7 cellular contexts compared by ENCODE assay signal in the genomic region with DNA sequence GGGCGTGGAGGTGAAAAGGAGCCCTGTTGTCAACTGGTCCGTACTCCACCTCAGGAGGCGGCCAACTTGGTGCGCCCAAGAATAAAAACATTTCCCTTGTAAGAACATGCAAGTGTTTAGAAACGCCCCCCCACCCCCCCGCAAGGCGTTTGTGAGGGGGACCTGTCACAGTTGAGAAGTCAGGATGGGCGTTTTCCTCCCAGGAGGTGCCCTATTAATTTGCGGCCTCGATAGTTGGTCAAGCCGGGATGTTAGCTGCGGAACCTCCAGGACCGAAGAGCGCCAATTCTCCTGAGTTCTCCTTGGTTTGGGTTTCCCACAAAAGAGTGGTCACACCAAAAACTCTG. TPM values are rescaled to one million over a fixed set of nuclear protein-coding genes. Genes with fewer than 3 reads are reported as not detected.
DNase-seq lines count a peak whose midpoint lies in the region; ATAC-seq and TF ChIP-seq lines count a peak whose summit lies in the region.

No MANE protein-coding gene starts in this region.

- peak; percentile 72 for DNase-seq in activated CD4-positive, alpha-beta memory T cell treated with anti-CD3 and anti-CD28 coated beads, Interleukin-2, amount 10 ng/mL, durations not matched to agents 7 days and 5 days
- DNase-seq in epithelial cell of prostate (ENCODE audit: low read depth, low spot score) (no peak), type B pancreatic cell (ENCODE audit: extremely low spot score, unreplicated experiment) (no peak), NCI-H2196 (lab: John Stamatoyannopoulos, UW; ENCODE audit: unreplicated experiment) (no peak)

- peak overlapping the region; percentile 94 for H3K4me3 ChIP-seq in neuron (ENCODE audit: low read length)

- H3K9me3 ChIP-seq in neuron (ENCODE audit: low read length) = no peaks in the 10 kb centered on the region

- ATAC-seq in GM19455 (IDR thresholded peaks at IDR 0.05; ENCODE audit: unreplicated experiment) (peak; percentile 2), HG03442 (IDR thresholded peaks at IDR 0.05; ENCODE audit: unreplicated experiment) (peak; percentile 0)

- H3K27ac ChIP-seq in epithelial cell of prostate = peak overlapping the region; percentile 79

- H3K27me3 Mint-ChIP-seq in activated CD4-positive, alpha-beta memory T cell treated with anti-CD3 and anti-CD28 coated beads, Interleukin-2, amount 10 ng/mL, durations not matched to agents 7 days and 5 days = no peaks in the 10 kb centered on the region
- no peaks in the 10 kb centered on the region for H3K27me3 Mint-ChIP-seq in type B pancreatic cell

- H3K4me1 ChIP-seq in neuron (ENCODE audit: insufficient read depth, low read length) = peaks cover 7% of the 10 kb centered on the region

- H3K27ac Mint-ChIP-seq in activated CD4-positive, alpha-beta memory T cell treated with anti-CD3 and anti-CD28 coated beads, Interleukin-2, amount 10 ng/mL, durations not matched to agents 7 days and 5 days = peak overlapping the region; percentile 97
- peak overlapping the region; percentile 96 for H3K27ac Mint-ChIP-seq in type B pancreatic cell

- peak overlapping the region; percentile 98 for H2AFZ ChIP-seq in neuron (ENCODE audit: low read depth, low read length)

- H3K36me3 Mint-ChIP-seq in activated CD4-positive, alpha-beta memory T cell treated with anti-CD3 and anti-CD28 coated beads, Interleukin-2, amount 10 ng/mL, durations not matched to agents 7 days and 5 days (ENCODE audit: low read depth) = peaks cover 25% of the 10 kb centered on the region
- H3K36me3 Mint-ChIP-seq in type B pancreatic cell = no peaks in the 10 kb centered on the region

- POLR2A ChIA-PET in activated CD4-positive, alpha-beta memory T cell treated with anti-CD3 and anti-CD28 coated beads, Interleukin-2, amount 10 ng/mL, durations not matched to agents 7 days and 5 days (lab: Charles Lee) = interaction anchor here (0.9 to 7.8 kb wide), 9 partner anchors 12 to 1152 kb away, joined by 3 to 710 read pairs (median 3); a partner anchor contains a TSS

- H3K27me3 ChIP-seq in neuron (ENCODE audit: insufficient read depth, low read length) = no peaks in the 10 kb centered on the region

- peak overlapping the region; percentile 100 for H3K4me3 Mint-ChIP-seq in activated CD4-positive, alpha-beta memory T cell treated with anti-CD3 and anti-CD28 coated beads, Interleukin-2, amount 10 ng/mL, durations not matched to agents 7 days and 5 days
- peak overlapping the region; percentile 100 for H3K4me3 Mint-ChIP-seq in type B pancreatic cell

- H3K36me3 ChIP-seq in neuron (ENCODE audit: insufficient read depth, low read length) = peaks cover 9% of the 10 kb centered on the region

- peaks cover 56% of the 10 kb centered on the region for H3K4me1 Mint-ChIP-seq in activated CD4-positive, alpha-beta memory T cell treated with anti-CD3 and anti-CD28 coated beads, Interleukin-2, amount 10 ng/mL, durations not matched to agents 7 days and 5 days
- peaks cover 12% of the 10 kb centered on the region for H3K4me1 Mint-ChIP-seq in type B pancreatic cell (ENCODE audit: unreplicated experiment)

- CTCF ChIA-PET in activated CD4-positive, alpha-beta memory T cell treated with anti-CD3 and anti-CD28 coated beads, Interleukin-2, amount 10 ng/mL, durations not matched to agents 7 days and 5 days (lab: Charles Lee) = interaction anchor here (0.6 to 6.5 kb wide), 11 partner anchors 9 to 914 kb away, joined by 3 to 90 read pairs (median 4); a partner anchor contains a TSS

- no peaks in the 10 kb centered on the region for H3K9me3 Mint-ChIP-seq in activated CD4-positive, alpha-beta memory T cell treated with anti-CD3 and anti-CD28 coated beads, Interleukin-2, amount 10 ng/mL, durations not matched to agents 7 days and 5 days
- H3K9me3 Mint-ChIP-seq in type B pancreatic cell = no peaks in the 10 kb centered on the region

- no peak for TF ChIP-seq CTCF in type B pancreatic cell (conservative IDR thresholded peaks at IDR 0.05)

RNA-seq across cellular contexts. Expression of a gene that starts 0.7 kb away (rescaled TPM):
- 10 to 100 TPM; 27.5 to 29.7 TPM for total RNA-seq in activated CD4-positive, alpha-beta memory T cell treated with anti-CD3 and anti-CD28 coated beads, Interleukin-2, amount 10 ng/mL, durations not matched to agents 7 days and 5 days
- total RNA-seq in type B pancreatic cell (ENCODE audit: low replicate concordance) = 7.9 and 21.3 TPM in 2 replicates

RNA-seq across cellular contexts. Expression of a gene that starts 28.8 kb away (rescaled TPM):
- not detected for total RNA-seq in activated CD4-positive, alpha-beta memory T cell treated with anti-CD3 and anti-CD28 coated beads, Interleukin-2, amount 10 ng/mL, durations not matched to agents 7 days and 5 days
- total RNA-seq in type B pancreatic cell (ENCODE audit: low replicate concordance) = 0.17 TPM in 1 of 2 replicates, not detected in the other

RNA-seq across cellular contexts. Expression of a gene that starts 35.9 kb away (rescaled TPM):
- 100 to 1,000 TPM; 776 to 794 TPM for total RNA-seq in activated CD4-positive, alpha-beta memory T cell treated with anti-CD3 and anti-CD28 coated beads, Interleukin-2, amount 10 ng/mL, durations not matched to agents 7 days and 5 days
- 67.7 and 201 TPM in 2 replicates for total RNA-seq in type B pancreatic cell (ENCODE audit: low replicate concordance)
